In genomic region chr6:25889877-25890853, GRCh38 we compare ENCODE assay signal across 10 cellular contexts. TPM values are rescaled to one million over a fixed set of nuclear protein-coding genes. Genes with fewer than 3 reads are reported as not detected.
DNase-seq lines count a peak whose midpoint lies in the region; ATAC-seq, FAIRE-seq and TF ChIP-seq lines count a peak whose summit lies in the region.
"Had no signal": no experiment of that assay in that cellular context is flagged by ENCODE, and none has a peak within 500 bp of the region (broad histone marks: within the 10 kb centered on the region; RNA-seq: fewer than 3 reads in every experiment).

No MANE protein-coding gene starts in this region.

- no peak overlapping the region for H3K4me3 ChIP-seq in ovary

- no peak for TF ChIP-seq POLR2A in ovary (IDR thresholded peaks at IDR 0.05)

- no peak for TF ChIP-seq EP300 in ovary (IDR thresholded peaks at IDR 0.05)

- H3K27me3 ChIP-seq in ovary, result no peaks in the 10 kb centered on the region
- H3K27me3 ChIP-seq: neutrophil had no signal

- WGBS in ovary, 3 donors, result 57 to 65% (median 64%) methylated on average over 5 of the region's 5 CpGs

- H3K4me1 ChIP-seq in ovary (ENCODE audit: insufficient read depth), result no peaks in the 10 kb centered on the region

- peak in 2 of 3 donors; percentile 21 to 50 for TF ChIP-seq CTCF in ovary (IDR thresholded peaks at IDR 0.05)

- FAIRE-seq in G401.6 (lab: Jason Lieb, UNC), result peak; percentile 83

- peak; percentile 10 for DNase-seq in MV-4-11 (lab: John Stamatoyannopoulos, UW)
- DNase-seq in SK-MEL-5 (ENCODE audit: low read depth, low spot score), result peak; percentile 86
- peak; percentile 36 for DNase-seq in fibroblast of the conjunctiva (ENCODE audit: low read depth)
- DNase-seq in ovary, result peak in 4 of 5 donors; percentile 17 to 29 (median 22)
- DNase-seq in stimulated activated CD4-positive, alpha-beta T cell treated with anti-CD3 and anti-CD28 coated beads, Interleukin-2, amount 100 ng/mL, for 24 hours, result no peak

- H3K27ac ChIP-seq in ovary, result no peak overlapping the region
- H3K27ac ChIP-seq: neutrophil had no signal

- in situ Hi-C loops in SK-MEL-5 (cut with HindIII; ENCODE audit: low pct_unique_long_range_greater_than_20kb, low sequenced_read_pairs), result no loop called here

- ATAC-seq in GM21737 (IDR thresholded peaks at IDR 0.05; ENCODE audit: unreplicated experiment) (no peak), HG03342 (IDR thresholded peaks at IDR 0.05; ENCODE audit: unreplicated experiment) (no peak)

- no peaks in the 10 kb centered on the region for H3K9me3 ChIP-seq in ovary
- H3K9me3 ChIP-seq: neutrophil had no signal

- no peaks in the 10 kb centered on the region for H3K36me3 ChIP-seq in ovary
- H3K36me3 ChIP-seq: neutrophil had no signal

- intact Hi-C loops in ovary (cut with DNase I), result no loop called here

RNA-seq across cellular contexts. Expression of gene SLC17A3, which starts 16.1 kb away (rescaled TPM):
- total RNA-seq in SK-MEL-5 (2014; rRNA removed; shearing (Covaris generic)), result not detected in 2 replicates
- polyA plus RNA-seq in SK-MEL-5 (2015; cell fraction: cytosol; rRNA removed), result not detected in 2 replicates
- not detected in 2 replicates for polyA plus RNA-seq in SK-MEL-5 (2015; cell fraction: nucleus; rRNA removed)
- total RNA-seq in ovary, result under 1 TPM in 4 of 7 donors, not detected in 3; 0.10 to 0.93 (median 0.36) TPM
- under 1 TPM; 0.07 to 0.35 TPM for polyA plus RNA-seq in ovary

RNA-seq across cellular contexts. Expression of gene SLC17A2, which starts 40.3 kb away (rescaled TPM):
- total RNA-seq in SK-MEL-5 (2014; rRNA removed; shearing (Covaris generic)), result not detected in 2 replicates
- not detected in 2 replicates for polyA plus RNA-seq in SK-MEL-5 (2015; cell fraction: cytosol; rRNA removed)
- not detected in 2 replicates for polyA plus RNA-seq in SK-MEL-5 (2015; cell fraction: nucleus; rRNA removed)
- not detected for total RNA-seq in ovary
- not detected for polyA plus RNA-seq in ovary
- total RNA-seq: T-helper 2 cell treated with Interferon-gamma antibody and Interleukin-4, amounts not matched to agents 100 ng/mL and 5 ng/mL, for 36 hours had no signal

RNA-seq across cellular contexts. Expression of gene SLC17A1, which starts 58.3 kb away (rescaled TPM):
- total RNA-seq in SK-MEL-5 (2014; rRNA removed; shearing (Covaris generic)), result not detected in 2 replicates
- not detected in 2 replicates for polyA plus RNA-seq in SK-MEL-5 (2015; cell fraction: cytosol; rRNA removed)
- polyA plus RNA-seq in SK-MEL-5 (2015; cell fraction: nucleus; rRNA removed), result not detected in 2 replicates
- not detected for total RNA-seq in ovary
- polyA plus RNA-seq in ovary, result under 1 TPM in 1 of 2 donors, not detected in 1; 0.06 TPM
- total RNA-seq: T-helper 2 cell treated with Interferon-gamma antibody and Interleukin-4, amounts not matched to agents 100 ng/mL and 5 ng/mL, for 36 hours had no signal

Comparison
In these comparisons a context has a peak if more than half of its experiments do, and no peak if none do; other contexts are left out.
1. DNase-seq: peak in MV-4-11 (single experiment), SK-MEL-5 (single experiment), fibroblast of the conjunctiva (single experiment) and ovary (4 of 5); none in stimulated activated CD4-positive, alpha-beta T cell treated with anti-CD3 and anti-CD28 coated beads, Interleukin-2, amount 100 ng/mL, for 24 hours (0 of 2).